ENCODE assay signal across 1 cellular context in genomic region chr19:10636304-10636972, GRCh38.
TF ChIP-seq lines count a peak whose summit lies in the region.

No MANE protein-coding gene starts in this region.

TF ChIP-seq in GM23338, 12 proteins besides CTCF, POLR2A, EP300 and RAD21 (continued from another document):
- no peak for TF ChIP-seq ZNF462 (CRISPR knock-in tag; IDR thresholded peaks at IDR 0.05)
- no peak for TF ChIP-seq EZH2phosphoT487 (IDR thresholded peaks at IDR 0.05; ENCODE audit: unreplicated experiment)
- TF ChIP-seq ETS1 (IDR thresholded peaks at IDR 0.05): no peak
- TF ChIP-seq ZNF331 (CRISPR knock-in tag; IDR thresholded peaks at IDR 0.05; ENCODE audit: low read depth): no peak
- no peak for TF ChIP-seq STAT1 (IDR thresholded peaks at IDR 0.05; ENCODE audit: unreplicated experiment)
